In the genomic region with DNA sequence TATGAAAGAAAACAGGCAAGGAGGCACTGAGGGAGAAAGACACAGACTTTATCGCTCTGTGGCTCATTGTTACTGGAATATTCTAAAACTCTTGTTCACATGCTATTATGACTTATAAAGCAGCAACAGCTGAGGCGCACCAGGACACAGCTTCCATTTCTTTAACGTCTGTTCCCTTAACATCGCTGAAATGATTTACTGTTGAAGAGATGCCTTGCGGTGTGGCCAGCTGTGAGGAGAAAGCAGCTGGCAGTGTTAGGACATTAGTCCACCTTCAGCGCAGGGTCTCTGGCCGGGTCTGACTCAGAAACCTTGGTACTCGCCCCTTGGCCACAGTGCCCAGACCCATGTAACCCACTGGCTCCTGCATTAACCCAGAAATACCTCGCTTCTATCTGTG, we compare ENCODE assay signal across 1 cellular context.
TF ChIP-seq lines count a peak whose summit lies in the region.

No MANE protein-coding gene starts in this region.

TF ChIP-seq in endothelial cell of umbilical vein, 7 proteins besides CTCF, POLR2A, EP300 and RAD21:
- TF ChIP-seq EZH2 (IDR thresholded peaks at IDR 0.05; ENCODE audit: borderline replicate concordance, low read depth, low read length, severe bottlenecking) (no peak), JUN (IDR thresholded peaks at IDR 0.05; ENCODE audit: borderline replicate concordance, insufficient read depth, insufficient read length, low read depth) (no peak), MYC (IDR thresholded peaks at IDR 0.05; ENCODE audit: low read depth, low read length) (no peak), POLR2AphosphoS5 (IDR thresholded peaks at IDR 0.05; ENCODE audit: insufficient read depth, low read depth, low read length) (no peak), FOS (IDR thresholded peaks at IDR 0.05; ENCODE audit: borderline replicate concordance, insufficient read depth, low read length) (no peak), GATA2 (IDR thresholded peaks at IDR 0.05; ENCODE audit: insufficient read depth, insufficient read length, low read depth, low read length) (no peak)
- TF ChIP-seq, protein P1, sequence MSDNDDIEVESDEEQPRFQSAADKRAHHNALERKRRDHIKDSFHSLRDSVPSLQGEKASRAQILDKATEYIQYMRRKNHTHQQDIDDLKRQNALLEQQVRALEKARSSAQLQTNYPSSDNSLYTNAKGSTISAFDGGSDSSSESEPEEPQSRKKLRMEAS (IDR thresholded peaks at IDR 0.05; ENCODE audit: insufficient read depth, insufficient read length) = no peak
